ENCODE assay signal across 13 cellular contexts in the genomic region with DNA sequence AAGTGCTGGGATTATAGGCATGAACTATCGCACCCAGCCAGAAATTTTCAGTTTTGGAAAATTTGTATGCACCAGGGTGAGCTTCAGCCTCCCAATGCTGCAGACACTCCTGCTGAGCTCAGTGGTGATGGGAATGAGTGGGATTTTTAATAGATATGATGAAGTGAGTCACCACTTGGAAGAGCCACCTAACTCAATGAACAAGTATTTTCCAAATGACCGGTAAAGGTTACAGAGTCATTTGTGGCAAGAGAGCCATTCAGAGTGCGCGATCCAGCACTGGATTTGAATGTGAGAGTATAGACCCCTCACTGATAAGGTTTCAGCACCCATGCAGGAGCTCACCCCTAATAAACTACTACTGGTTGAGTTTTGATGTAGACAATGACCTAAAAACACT.
DNase-seq lines count a peak whose midpoint lies in the region; ATAC-seq and TF ChIP-seq lines count a peak whose summit lies in the region.
"Had no signal": no experiment of that assay in that cellular context is flagged by ENCODE, and none has a peak within 500 bp of the region (broad histone marks: within the 10 kb centered on the region; RNA-seq: fewer than 3 reads in every experiment).

No MANE protein-coding gene starts in this region.

- TF ChIP-seq CTCF in GM13977 (IDR thresholded peaks at IDR 0.05; ENCODE audit: extremely low read depth, insufficient read depth, missing control alignments) = no peak

- peaks cover 42 to 47% of the 10 kb centered on the region in 2 donors for H3K4me1 Mint-ChIP-seq in effector memory CD8-positive, alpha-beta T cell (ENCODE audit: low read depth in 2 of 2)
- peaks cover 36 to 48% of the 10 kb centered on the region in 2 donors for H3K4me1 Mint-ChIP-seq in natural killer cell treated with Interleukin-12 subunit alpha and Interleukin-12 subunit beta and Interleukin-15 and Interleukin-18, amount 100 ng/mL, for 72 hours (ENCODE audit: low read depth in 2 of 2)

- H3K4me3 Mint-ChIP-seq in effector memory CD8-positive, alpha-beta T cell = no peak overlapping the region
- no peak overlapping the region for H3K4me3 Mint-ChIP-seq in natural killer cell treated with Interleukin-12 subunit alpha and Interleukin-12 subunit beta and Interleukin-15 and Interleukin-18, amount 100 ng/mL, for 72 hours

- H3K36me3 Mint-ChIP-seq in effector memory CD8-positive, alpha-beta T cell (ENCODE audit: insufficient read depth) = peaks cover 89% of the 10 kb centered on the region
- H3K36me3 Mint-ChIP-seq in natural killer cell treated with Interleukin-12 subunit alpha and Interleukin-12 subunit beta and Interleukin-15 and Interleukin-18, amount 100 ng/mL, for 72 hours = peaks cover 5% of the 10 kb centered on the region

- no peaks in the 10 kb centered on the region for H3K27me3 Mint-ChIP-seq in effector memory CD8-positive, alpha-beta T cell
- no peaks in the 10 kb centered on the region for H3K27me3 Mint-ChIP-seq in natural killer cell treated with Interleukin-12 subunit alpha and Interleukin-12 subunit beta and Interleukin-15 and Interleukin-18, amount 100 ng/mL, for 72 hours

- H3K27ac Mint-ChIP-seq in effector memory CD8-positive, alpha-beta T cell = peak overlapping the region; percentile 69 to 70
- H3K27ac Mint-ChIP-seq in natural killer cell treated with Interleukin-12 subunit alpha and Interleukin-12 subunit beta and Interleukin-15 and Interleukin-18, amount 100 ng/mL, for 72 hours = peak overlapping the region; percentile 26 to 93

- DNase-seq in COLO829 (ENCODE audit: low spot score) (peak; percentile 26), HT1080 (ENCODE audit: low read depth) (peak; percentile 49), GM13977 (ENCODE audit: low spot score) (no peak), left lobe of liver (ENCODE audit: low spot score) (no peak)
- no peak for DNase-seq in effector memory CD8-positive, alpha-beta T cell
- no peak for DNase-seq in natural killer cell treated with Interleukin-12 subunit alpha and Interleukin-12 subunit beta and Interleukin-15 and Interleukin-18, amount 100 ng/mL, for 72 hours (ENCODE audit: low spot score)
- DNase-seq: central memory CD4-positive, alpha-beta T cell; lower lobe of right lung; NCI-H1417; NCI-H345; T-helper 1 cell had no signal

- H3K9me3 Mint-ChIP-seq in effector memory CD8-positive, alpha-beta T cell = no peaks in the 10 kb centered on the region
- no peaks in the 10 kb centered on the region for H3K9me3 Mint-ChIP-seq in natural killer cell treated with Interleukin-12 subunit alpha and Interleukin-12 subunit beta and Interleukin-15 and Interleukin-18, amount 100 ng/mL, for 72 hours

- in situ Hi-C loops in GM13977 (cut with MboI; ENCODE audit: low pct_unique_long_range_greater_than_20kb, low sequenced_read_pairs, unreplicated experiment) = no loop called here

- no peak for ATAC-seq in effector memory CD8-positive, alpha-beta T cell (replicated peaks)
- ATAC-seq in natural killer cell treated with Interleukin-12 subunit alpha and Interleukin-12 subunit beta and Interleukin-15 and Interleukin-18, amount 100 ng/mL, for 72 hours = no peak
- ATAC-seq in left lobe of liver (no peak), GM19455 (IDR thresholded peaks at IDR 0.05; ENCODE audit: unreplicated experiment) (no peak)
- ATAC-seq: HepG2 had no signal

Comparison
In these comparisons a context has a peak if more than half of its experiments do, and no peak if none do; other contexts are left out.
1. DNase-seq: peak in COLO829 (single experiment) and HT1080 (single experiment); none in effector memory CD8-positive, alpha-beta T cell (0 of 3), natural killer cell treated with Interleukin-12 subunit alpha and Interleukin-12 subunit beta and Interleukin-15 and Interleukin-18, amount 100 ng/mL, for 72 hours (single experiment), GM13977 (single experiment) and left lobe of liver (single experiment).